Comparison of ENCODE assay signal across 8 cellular contexts in the genomic region with DNA sequence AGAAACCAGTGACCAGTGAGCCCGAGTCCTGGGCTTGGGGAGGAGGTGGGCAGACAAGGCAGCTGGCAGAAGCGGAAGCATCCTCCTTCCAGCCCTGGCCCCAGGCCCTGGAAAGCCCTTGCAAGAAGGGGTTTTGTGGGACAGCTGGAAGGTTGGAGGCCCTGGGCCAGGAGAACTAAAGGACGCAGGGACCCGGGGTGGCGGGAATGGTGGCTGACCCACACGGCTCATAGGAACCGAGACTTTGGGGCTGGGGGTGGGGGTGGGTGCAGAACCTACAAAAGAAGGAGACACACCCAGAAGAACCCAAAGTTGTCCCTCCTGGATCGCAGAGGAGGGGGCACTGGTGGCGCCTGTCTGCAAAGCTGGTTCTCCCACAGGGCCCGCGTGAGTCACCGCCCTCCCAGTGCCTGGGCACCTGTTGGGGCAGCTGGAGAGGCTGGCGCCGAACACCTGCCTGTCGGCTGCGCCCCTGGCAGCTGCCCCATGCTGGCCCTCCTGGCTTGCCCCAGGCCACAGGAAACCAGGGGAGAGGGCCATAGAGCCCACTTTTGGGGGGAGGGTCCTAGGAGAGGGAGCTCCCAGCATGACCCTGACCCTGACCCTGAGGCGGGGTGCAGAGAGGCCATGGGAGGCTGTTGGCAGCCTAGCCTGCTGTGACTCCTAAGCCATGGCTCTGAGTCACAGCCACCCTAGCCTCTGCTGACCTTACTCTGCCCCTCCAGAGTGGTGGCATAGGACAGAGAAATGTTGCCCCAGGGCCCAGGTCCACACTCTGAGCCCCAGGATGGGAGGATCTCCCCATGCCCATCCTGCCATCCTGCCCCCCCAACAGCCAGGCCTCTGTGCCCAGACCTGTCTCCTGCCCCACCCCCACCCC. TPM values are rescaled to one million over a fixed set of nuclear protein-coding genes. Genes with fewer than 3 reads are reported as not detected.
DNase-seq lines count a peak whose midpoint lies in the region; ATAC-seq and TF ChIP-seq lines count a peak whose summit lies in the region.
"Had no signal": no experiment of that assay in that cellular context is flagged by ENCODE, and none has a peak within 500 bp of the region (broad histone marks: within the 10 kb centered on the region; RNA-seq: fewer than 3 reads in every experiment).

No MANE protein-coding gene starts in this region.

- DNase-seq in NCI-H1092 (lab: John Stamatoyannopoulos, UW) (peak; percentile 39), T1000 (lab: John Stamatoyannopoulos, UW) (peak; percentile 24), vagina (ENCODE audit: extremely low spot score in 2 of 2) (no peak), middle frontal gyrus (ENCODE audit: extremely low spot score, low spot score) (no peak), left lobe of liver (ENCODE audit: low spot score) (no peak)
- DNase-seq in stimulated activated CD4-positive, alpha-beta T cell treated with anti-CD3 and anti-CD28 coated beads, Interleukin-1b, Interleukin-23, amount 100 ng/mL, for 48 hours: no peak
- DNase-seq: stimulated activated naive CD4-positive, alpha-beta T cell had no signal

- peak overlapping the region; percentile 68 for H3K27ac ChIP-seq in layer of hippocampus (ENCODE audit: low read depth, low read length)
- H3K27ac ChIP-seq in vagina: peak overlapping the region; percentile 90

- no peak for TF ChIP-seq CTCF in vagina (IDR thresholded peaks at IDR 0.05)

- no peaks in the 10 kb centered on the region for H3K9me3 ChIP-seq in vagina

- no peak for TF ChIP-seq POLR2A in vagina (IDR thresholded peaks at IDR 0.05)

- intact Hi-C loops in vagina (cut with DNase I): no loop called here

- peaks cover 0 to 31% of the 10 kb centered on the region in 2 donors for H3K36me3 ChIP-seq in vagina

- H3K27me3 ChIP-seq in layer of hippocampus (ENCODE audit: control insufficient read depth, insufficient read depth, low read length): no peaks in the 10 kb centered on the region
- no peaks in the 10 kb centered on the region for H3K27me3 ChIP-seq in vagina

- peaks cover 73% of the 10 kb centered on the region for H3K4me1 ChIP-seq in vagina

- H3K4me3 ChIP-seq in vagina: peak overlapping the region; percentile 46 to 67

- no peak for ATAC-seq in left lobe of liver

RNA-seq across cellular contexts. Expression of a gene that starts 0.8 kb away (rescaled TPM):
- total RNA-seq in vagina (29.0 TPM), left lobe of liver (7.8 TPM)

RNA-seq across cellular contexts. Expression of a gene that starts 11.1 kb away (rescaled TPM):
- total RNA-seq in vagina: 31.2 TPM
- total RNA-seq in left lobe of liver: 13.9 TPM

RNA-seq across cellular contexts. Expression of a gene that starts 12.5 kb away (rescaled TPM):
- 20.6 TPM for total RNA-seq in vagina
- 12.1 TPM for total RNA-seq in left lobe of liver

RNA-seq across cellular contexts. Expression of a gene that starts 33.6 kb away (rescaled TPM):
- total RNA-seq in vagina (not detected), left lobe of liver (not detected)

RNA-seq across cellular contexts. Expression of a gene that starts 48.3 kb away (rescaled TPM):
- total RNA-seq in vagina: not detected
- total RNA-seq in left lobe of liver: not detected

Comparison
In these comparisons a context has a peak if more than half of its experiments do, and no peak if none do; other contexts are left out.
1. DNase-seq: peak in NCI-H1092 (single experiment) and T1000 (single experiment); none in vagina (0 of 2), middle frontal gyrus (single experiment), left lobe of liver (single experiment) and stimulated activated CD4-positive, alpha-beta T cell treated with anti-CD3 and anti-CD28 coated beads, Interleukin-1b, Interleukin-23, amount 100 ng/mL, for 48 hours (single experiment).